Comparison of ENCODE assay signal across 25 cellular contexts in genomic region chr9:20697021-20697719, GRCh38. TPM values are rescaled to one million over a fixed set of nuclear protein-coding genes. Genes with fewer than 3 reads are reported as not detected.
DNase-seq lines count a peak whose midpoint lies in the region; ATAC-seq, FAIRE-seq and TF ChIP-seq lines count a peak whose summit lies in the region.
"Had no signal": no experiment of that assay in that cellular context is flagged by ENCODE, and none has a peak within 500 bp of the region (broad histone marks: within the 10 kb centered on the region; RNA-seq: fewer than 3 reads in every experiment).

No MANE protein-coding gene starts in this region.

- ATAC-seq in HepG2 (0 out of 3 replicates have a peak, but pooled peaks have one; percentile 19), right lobe of liver (no peak), body of pancreas (peak; percentile 73), GM21737 (IDR thresholded peaks at IDR 0.05; ENCODE audit: unreplicated experiment) (no peak)
- ATAC-seq: A549, GM23338 had no signal

- no peak overlapping the region for H2AFZ ChIP-seq in HepG2 (ENCODE audit: low read length)
- H2AFZ ChIP-seq: GM23338 had no signal

- no peak overlapping the region for H3K4me2 ChIP-seq in HepG2 (ENCODE audit: low read depth, low read length)
- H3K4me2 ChIP-seq: A549; BLaER1 treated with 17β-estradiol and CSF1 and Interleukin-3, amounts not matched to agents 10 nM and 100 nM; GM23338 had no signal

- H3K9ac ChIP-seq in HepG2 (ENCODE audit: insufficient read depth, low read depth, low read length), result no peak overlapping the region
- H3K9ac ChIP-seq: BLaER1 treated with 17β-estradiol and CSF1 and Interleukin-3, amounts not matched to agents 10 nM and 100 nM had no signal

- CTCF ChIA-PET in HepG2 (lab: Yijun Ruan, JAX; ENCODE audit: low intra/inter-chr PET ratio, low total read pairs), result no interaction called here

- no peaks in the 10 kb centered on the region for H3K27me3 ChIP-seq in HepG2 (ENCODE audit: control insufficient read depth in 1 of 2, insufficient read depth in 2 of 2, low read length in 2 of 2)
- no peaks in the 10 kb centered on the region for H3K27me3 ChIP-seq in right lobe of liver
- H3K27me3 ChIP-seq in body of pancreas, result no peaks in the 10 kb centered on the region
- H3K27me3 ChIP-seq: BE2C; BLaER1 treated with 17β-estradiol and CSF1 and Interleukin-3, amounts not matched to agents 10 nM and 100 nM had no signal

- no peak overlapping the region for H3K4me3 Mint-ChIP-seq in mesothelial cell of epicardium
- H3K4me3 Mint-ChIP-seq: CD14-positive monocyte; CD4-positive, alpha-beta T cell; CD8-positive, alpha-beta memory T cell; GM23338 had no signal

- H3K27ac Mint-ChIP-seq in mesothelial cell of epicardium, result peak overlapping the region; percentile 2
- H3K27ac Mint-ChIP-seq: CD4-positive, alpha-beta T cell; CD8-positive, alpha-beta memory T cell; GM23338 had no signal

- no peak for TF ChIP-seq RAD21 in HepG2 (CRISPR knock-in tag; IDR thresholded peaks at IDR 0.05)

- intact Hi-C loops in HepG2 (cut with micrococcal nuclease; ENCODE audit: unreplicated experiment) (no loop called here), right lobe of liver (cut with DNase I) (no loop called here), body of pancreas (cut with DNase I) (no loop called here)

- TF ChIP-seq POLR2A in HepG2 (IDR thresholded peaks at IDR 0.05; ENCODE audit: insufficient read depth in 1 of 2, low read depth in 2 of 2, low read length in 2 of 2), result no peak
- TF ChIP-seq POLR2A in right lobe of liver (IDR thresholded peaks at IDR 0.05), result no peak
- no peak for TF ChIP-seq POLR2A in H54 (IDR thresholded peaks at IDR 0.05; ENCODE audit: low read depth, low read length)
- TF ChIP-seq POLR2A in body of pancreas (IDR thresholded peaks at IDR 0.05), result no peak

- no peaks in the 10 kb centered on the region for H3K9me3 Mint-ChIP-seq in mesothelial cell of epicardium
- H3K9me3 Mint-ChIP-seq: CD14-positive monocyte; CD4-positive, alpha-beta T cell; CD8-positive, alpha-beta memory T cell; GM23338 had no signal

- H3K36me3 ChIP-seq in HepG2 (replicated peaks in 1 of 2; ENCODE audit: control insufficient read depth in 1 of 2, insufficient read depth in 2 of 2, low read length in 2 of 2) (no peaks in the 10 kb centered on the region), right lobe of liver (no peaks in the 10 kb centered on the region), body of pancreas (replicated peaks in 1 of 2; ENCODE audit: insufficient read depth in 1 of 2, low read depth in 2 of 2) (no peaks in the 10 kb centered on the region)
- H3K36me3 ChIP-seq: BE2C; BLaER1 treated with 17β-estradiol and CSF1 and Interleukin-3, amounts not matched to agents 10 nM and 100 nM; HAP-1 had no signal

- no peaks in the 10 kb centered on the region for H3K27me3 Mint-ChIP-seq in mesothelial cell of epicardium (ENCODE audit: low read depth)
- H3K27me3 Mint-ChIP-seq: CD4-positive, alpha-beta T cell; CD8-positive, alpha-beta memory T cell had no signal

- TF ChIP-seq CTCF in HepG2 (CRISPR knock-in tag; IDR thresholded peaks at IDR 0.05) (no peak), right lobe of liver (IDR thresholded peaks at IDR 0.05) (no peak), body of pancreas (IDR thresholded peaks at IDR 0.05) (no peak), mesothelial cell of epicardium (IDR thresholded peaks at IDR 0.05; ENCODE audit: unreplicated experiment) (no peak)

- no peak for TF ChIP-seq EP300 in HepG2 (IDR thresholded peaks at IDR 0.05; ENCODE audit: low read depth in 2 of 2, low read length in 2 of 2)
- TF ChIP-seq EP300 in HepG2 (CRISPR knock-in tag; IDR thresholded peaks at IDR 0.05; ENCODE audit: borderline replicate concordance), result no peak

- H3K79me2 ChIP-seq in HepG2 (ENCODE audit: insufficient read depth, low read length), result peaks cover 16% of the 10 kb centered on the region

- no peak overlapping the region for H3K4me3 ChIP-seq in HepG2 (replicated peaks in 1 of 3; ENCODE audit: insufficient read depth in 1 of 3, low read depth in 2 of 3, low read length in 3 of 3)
- no peak overlapping the region for H3K4me3 ChIP-seq in right lobe of liver
- no peak overlapping the region for H3K4me3 ChIP-seq in body of pancreas
- H3K4me3 ChIP-seq: A549; BLaER1 treated with 17β-estradiol and CSF1 and Interleukin-3, amounts not matched to agents 10 nM and 100 nM; GM23338; HAP-1 had no signal

- no peaks in the 10 kb centered on the region for H3K9me3 ChIP-seq in HepG2 (ENCODE audit: low read length)
- no peaks in the 10 kb centered on the region for H3K9me3 ChIP-seq in right lobe of liver
- H3K9me3 ChIP-seq in body of pancreas, result no peaks in the 10 kb centered on the region
- H3K9me3 ChIP-seq: A549; BE2C; BLaER1 treated with 17β-estradiol and CSF1 and Interleukin-3, amounts not matched to agents 10 nM and 100 nM; HAP-1 had no signal

- H3K4me1 ChIP-seq in HepG2 (ENCODE audit: insufficient read depth, low read length) (peaks cover 34% of the 10 kb centered on the region), right lobe of liver (no peaks in the 10 kb centered on the region), body of pancreas (peaks cover 26% of the 10 kb centered on the region)
- H3K4me1 ChIP-seq: BE2C; BLaER1 treated with 17β-estradiol and CSF1 and Interleukin-3, amounts not matched to agents 10 nM and 100 nM had no signal

- H4K20me1 ChIP-seq in HepG2 (ENCODE audit: insufficient read depth, low read length), result no peaks in the 10 kb centered on the region

- BruUV-seq in HepG2 (replicated peaks; lab: Mats Ljungman, UMichigan), result no TSS peak

- DNase-seq in HepG2 (ENCODE audit: low spot score) (no peak), right lobe of liver (no peak), H54 (ENCODE audit: insufficient read length, low spot score) (no peak), body of pancreas (peak in 1 of 4 donors; percentile 25), mesothelial cell of epicardium (ENCODE audit: low spot score in 2 of 2, unreplicated experiment in 2 of 2) (no peak), NCI-H2196 treated with DMSO at 0.1 percent for 48 hours (lab: John Stamatoyannopoulos, UW; ENCODE audit: unreplicated experiment) (no peak), retina (no peak)
- DNase-seq: 8988T; ACHN; AML-193; BE2C; CD4-positive, alpha-beta T cell; CD8-positive, alpha-beta memory T cell; DMS 273 treated with DMSO at 0.1 percent for 48 hours; DND-41 had no signal

- H3K27ac ChIP-seq in HepG2 (ENCODE audit: extremely low read length, insufficient read depth, low read length) (no peak overlapping the region), right lobe of liver (no peak overlapping the region), body of pancreas (no peak overlapping the region)
- H3K27ac ChIP-seq: A549; BLaER1 treated with 17β-estradiol and CSF1 and Interleukin-3, amounts not matched to agents 10 nM and 100 nM had no signal

- WGBS in HepG2 (ENCODE audit: low lambda C conversion rate), result 69% methylated on average over 3 of the region's 3 CpGs
- WGBS in right lobe of liver (ENCODE audit: insufficient coverage, low coverage, low lambda C conversion rate, missing lambda C conversion rate), result 69% methylated on average over 3 of the region's 3 CpGs
- WGBS in body of pancreas, 2 donors, result 16 to 19% methylated on average over 3 of the region's 3 CpGs

- H3K4me1 Mint-ChIP-seq in mesothelial cell of epicardium, result peaks cover 42% of the 10 kb centered on the region

- H3K36me3 Mint-ChIP-seq in mesothelial cell of epicardium, result no peaks in the 10 kb centered on the region
- H3K36me3 Mint-ChIP-seq: CD14-positive monocyte had no signal

- in situ Hi-C loops in HepG2 (cut with HindIII; ENCODE audit: extremely low pct_ligation_motif_present, low pct_unique_long_range_greater_than_20kb), result no loop called here

- POLR2A ChIA-PET in HepG2 (lab: Yijun Ruan, JAX), result no interaction called here

- FAIRE-seq in HepG2 (lab: Jason Lieb, UNC) (no peak), H54 (lab: Jason Lieb, UNC) (peak; percentile 11)
- FAIRE-seq: A549, D721Med, G401.6, GM12892, GM19239 had no signal

TF ChIP-seq in HepG2, 621 proteins besides CTCF, POLR2A, EP300 and RAD21 (continues in another document):
- TF ChIP-seq ATF4 (CRISPR knock-in tag; IDR thresholded peaks at IDR 0.05), result no peak
- TF ChIP-seq HNF4A (CRISPR knock-in tag; IDR thresholded peaks at IDR 0.05), result peak; percentile 25; the same call in 1 of the 2 replicates
- peak; percentile 38; the same call in 1 of the 2 replicates for TF ChIP-seq NCOA2 (CRISPR knock-in tag; IDR thresholded peaks at IDR 0.05)
- no peak for TF ChIP-seq BORCS8-MEF2B (CRISPR knock-in tag; IDR thresholded peaks at IDR 0.05)

RNA-seq across cellular contexts. Expression of gene FOCAD, which starts 13.1 kb away (rescaled TPM):
- total RNA-seq in HepG2 (2016; rRNA removed; fragmentation: Illumina TruSeq; extraction: Trizol), result 31.1 and 52.7 TPM in 2 replicates
- 26.3 and 27.6 TPM in 2 replicates for total RNA-seq in HepG2 (2016; cell fraction: cytosol; rRNA removed; fragmentation: Illumina TruSeq; extraction: Trizol; ENCODE audit: low read depth)
- total RNA-seq in HepG2 (2016; cell fraction: insoluble cytoplasmic fraction; rRNA removed; fragmentation: Illumina TruSeq; extraction: Trizol), result 29.2 and 47.9 TPM in 2 replicates
- 25.4 and 36.7 TPM in 2 replicates for total RNA-seq in HepG2 (2016; cell fraction: membrane; rRNA removed; fragmentation: Illumina TruSeq; extraction: Trizol)
- total RNA-seq in HepG2 (2016; cell fraction: nucleus; rRNA removed; fragmentation: Illumina TruSeq; extraction: Trizol), result 37.8 and 42.8 TPM in 2 replicates
- 14.6 and 18.0 TPM in 2 replicates for polyA plus RNA-seq in HepG2 (2011; rRNA removed)
- 11.3 and 11.6 TPM in 2 replicates for polyA plus RNA-seq in HepG2 (2011; cell fraction: cytosol; rRNA removed)
- 19.6 and 24.6 TPM in 2 replicates for polyA plus RNA-seq in HepG2 (2011; cell fraction: nucleus; rRNA removed)
- polyA plus RNA-seq in HepG2 (2012), result 9.1 and 11.1 TPM in 2 replicates
- polyA plus RNA-seq in HepG2 (2016; cell fraction: cytosol; fragmentation: Illumina TruSeq; extraction: Trizol; ENCODE audit: low read depth), result 0.66 and 0.68 TPM in 2 replicates
- 20.9 and 21.6 TPM in 2 replicates for polyA plus RNA-seq in HepG2 (2016; cell fraction: insoluble cytoplasmic fraction; fragmentation: Illumina TruSeq; extraction: Trizol; ENCODE audit: low read depth)
- polyA plus RNA-seq in HepG2 (2016; cell fraction: membrane; fragmentation: Illumina TruSeq; extraction: Trizol; ENCODE audit: low read depth), result 2.1 and 2.2 TPM in 2 replicates
- 12.2 and 12.4 TPM in 2 replicates for polyA plus RNA-seq in HepG2 (2016; cell fraction: nucleus; fragmentation: Illumina TruSeq; extraction: Trizol; ENCODE audit: insufficient read depth, low read depth)
- polyA minus RNA-seq in HepG2 (2011; rRNA and poly(A)+ RNA removed; ENCODE audit: low replicate concordance), result 107 and 126 TPM in 2 replicates
- 46.4 and 48.7 TPM in 2 replicates for polyA minus RNA-seq in HepG2 (2011; cell fraction: cytosol; rRNA and poly(A)+ RNA removed)
- 77.1 and 88.3 TPM in 2 replicates for polyA minus RNA-seq in HepG2 (2011; cell fraction: nucleus; rRNA and poly(A)+ RNA removed)
- 10 to 100 TPM in 2 of 6 experiments, 1 to 10 TPM in 4; 6.4 to 18.3 (median 7.8) TPM for total RNA-seq in right lobe of liver
- total RNA-seq in body of pancreas, result 10 to 100 TPM; 21.5 to 85.7 TPM
- 78.0 to 78.5 TPM (median 78.4 TPM) in 3 replicates for total RNA-seq in mesothelial cell of epicardium

Comparison
In these comparisons a context has a peak if more than half of its experiments do, and no peak if none do; other contexts are left out.
1. ATAC-seq: peak in HepG2 (single experiment) and body of pancreas (single experiment); none in right lobe of liver (0 of 4) and GM21737 (single experiment).